In the genomic region with DNA sequence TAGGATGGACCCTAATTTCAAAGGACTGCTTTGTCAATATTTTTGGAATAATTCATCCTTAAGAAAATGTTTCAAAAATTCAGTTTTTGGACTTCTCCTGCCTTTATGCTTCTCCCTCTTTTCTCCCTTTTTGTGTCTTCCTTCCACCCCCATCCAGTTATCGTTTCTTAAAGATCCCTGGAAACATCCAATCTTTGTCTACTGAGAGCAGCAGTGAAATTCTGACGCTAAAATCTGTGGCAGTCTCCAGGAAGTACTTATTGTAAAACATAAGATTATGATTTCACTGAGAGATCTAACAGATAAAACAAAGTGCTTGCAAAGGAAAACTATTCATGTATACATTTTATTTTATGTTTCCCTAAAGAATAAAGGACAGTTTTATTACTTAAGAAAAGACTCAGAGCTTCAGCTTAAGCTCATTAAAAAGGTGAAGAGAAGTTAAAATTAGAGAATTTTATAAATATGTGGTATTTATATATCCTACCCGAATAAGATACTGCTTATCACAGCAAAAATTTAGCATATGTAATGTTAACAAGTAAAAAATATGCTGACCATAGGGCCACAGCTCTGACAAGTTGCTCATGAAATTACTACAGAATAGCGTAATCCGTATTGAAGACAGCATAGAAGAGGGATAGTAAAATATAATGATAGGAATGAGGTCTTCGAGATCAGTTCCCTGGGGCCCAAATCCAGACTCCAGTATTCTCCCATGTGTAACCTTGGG, we compare ENCODE assay signal across 1 cellular context.
TF ChIP-seq lines count a peak whose summit lies in the region.

No MANE protein-coding gene starts in this region.

TF ChIP-seq in WTC11, 78 proteins besides CTCF, POLR2A, EP300 and RAD21 (continued from another document):
- TF ChIP-seq, protein P1, sequence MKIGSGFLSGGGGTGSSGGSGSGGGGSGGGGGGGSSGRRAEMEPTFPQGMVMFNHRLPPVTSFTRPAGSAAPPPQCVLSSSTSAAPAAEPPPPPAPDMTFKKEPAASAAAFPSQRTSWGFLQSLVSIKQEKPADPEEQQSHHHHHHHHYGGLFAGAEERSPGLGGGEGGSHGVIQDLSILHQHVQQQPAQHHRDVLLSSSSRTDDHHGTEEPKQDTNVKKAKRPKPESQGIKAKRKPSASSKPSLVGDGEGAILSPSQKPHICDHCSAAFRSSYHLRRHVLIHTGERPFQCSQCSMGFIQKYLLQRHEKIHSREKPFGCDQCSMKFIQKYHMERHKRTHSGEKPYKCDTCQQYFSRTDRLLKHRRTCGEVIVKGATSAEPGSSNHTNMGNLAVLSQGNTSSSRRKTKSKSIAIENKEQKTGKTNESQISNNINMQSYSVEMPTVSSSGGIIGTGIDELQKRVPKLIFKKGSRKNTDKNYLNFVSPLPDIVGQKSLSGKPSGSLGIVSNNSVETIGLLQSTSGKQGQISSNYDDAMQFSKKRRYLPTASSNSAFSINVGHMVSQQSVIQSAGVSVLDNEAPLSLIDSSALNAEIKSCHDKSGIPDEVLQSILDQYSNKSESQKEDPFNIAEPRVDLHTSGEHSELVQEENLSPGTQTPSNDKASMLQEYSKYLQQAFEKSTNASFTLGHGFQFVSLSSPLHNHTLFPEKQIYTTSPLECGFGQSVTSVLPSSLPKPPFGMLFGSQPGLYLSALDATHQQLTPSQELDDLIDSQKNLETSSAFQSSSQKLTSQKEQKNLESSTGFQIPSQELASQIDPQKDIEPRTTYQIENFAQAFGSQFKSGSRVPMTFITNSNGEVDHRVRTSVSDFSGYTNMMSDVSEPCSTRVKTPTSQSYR (CRISPR knock-in tag; IDR thresholded peaks at IDR 0.05) = no peak
- TF ChIP-seq, protein P2, sequence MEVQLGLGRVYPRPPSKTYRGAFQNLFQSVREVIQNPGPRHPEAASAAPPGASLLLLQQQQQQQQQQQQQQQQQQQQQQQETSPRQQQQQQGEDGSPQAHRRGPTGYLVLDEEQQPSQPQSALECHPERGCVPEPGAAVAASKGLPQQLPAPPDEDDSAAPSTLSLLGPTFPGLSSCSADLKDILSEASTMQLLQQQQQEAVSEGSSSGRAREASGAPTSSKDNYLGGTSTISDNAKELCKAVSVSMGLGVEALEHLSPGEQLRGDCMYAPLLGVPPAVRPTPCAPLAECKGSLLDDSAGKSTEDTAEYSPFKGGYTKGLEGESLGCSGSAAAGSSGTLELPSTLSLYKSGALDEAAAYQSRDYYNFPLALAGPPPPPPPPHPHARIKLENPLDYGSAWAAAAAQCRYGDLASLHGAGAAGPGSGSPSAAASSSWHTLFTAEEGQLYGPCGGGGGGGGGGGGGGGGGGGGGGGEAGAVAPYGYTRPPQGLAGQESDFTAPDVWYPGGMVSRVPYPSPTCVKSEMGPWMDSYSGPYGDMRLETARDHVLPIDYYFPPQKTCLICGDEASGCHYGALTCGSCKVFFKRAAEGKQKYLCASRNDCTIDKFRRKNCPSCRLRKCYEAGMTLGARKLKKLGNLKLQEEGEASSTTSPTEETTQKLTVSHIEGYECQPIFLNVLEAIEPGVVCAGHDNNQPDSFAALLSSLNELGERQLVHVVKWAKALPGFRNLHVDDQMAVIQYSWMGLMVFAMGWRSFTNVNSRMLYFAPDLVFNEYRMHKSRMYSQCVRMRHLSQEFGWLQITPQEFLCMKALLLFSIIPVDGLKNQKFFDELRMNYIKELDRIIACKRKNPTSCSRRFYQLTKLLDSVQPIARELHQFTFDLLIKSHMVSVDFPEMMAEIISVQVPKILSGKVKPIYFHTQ (CRISPR knock-in tag; IDR thresholded peaks at IDR 0.05) = no peak
- TF ChIP-seq, protein P3, sequence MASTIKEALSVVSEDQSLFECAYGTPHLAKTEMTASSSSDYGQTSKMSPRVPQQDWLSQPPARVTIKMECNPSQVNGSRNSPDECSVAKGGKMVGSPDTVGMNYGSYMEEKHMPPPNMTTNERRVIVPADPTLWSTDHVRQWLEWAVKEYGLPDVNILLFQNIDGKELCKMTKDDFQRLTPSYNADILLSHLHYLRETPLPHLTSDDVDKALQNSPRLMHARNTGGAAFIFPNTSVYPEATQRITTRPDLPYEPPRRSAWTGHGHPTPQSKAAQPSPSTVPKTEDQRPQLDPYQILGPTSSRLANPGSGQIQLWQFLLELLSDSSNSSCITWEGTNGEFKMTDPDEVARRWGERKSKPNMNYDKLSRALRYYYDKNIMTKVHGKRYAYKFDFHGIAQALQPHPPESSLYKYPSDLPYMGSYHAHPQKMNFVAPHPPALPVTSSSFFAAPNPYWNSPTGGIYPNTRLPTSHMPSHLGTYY (CRISPR knock-in tag; IDR thresholded peaks at IDR 0.05) = no peak
- TF ChIP-seq JUN (CRISPR knock-in tag; IDR thresholded peaks at IDR 0.05) (no peak), GABPB1 (CRISPR knock-in tag; IDR thresholded peaks at IDR 0.05) (no peak)
